1 cellular context compared by ENCODE assay signal in the genomic region with DNA sequence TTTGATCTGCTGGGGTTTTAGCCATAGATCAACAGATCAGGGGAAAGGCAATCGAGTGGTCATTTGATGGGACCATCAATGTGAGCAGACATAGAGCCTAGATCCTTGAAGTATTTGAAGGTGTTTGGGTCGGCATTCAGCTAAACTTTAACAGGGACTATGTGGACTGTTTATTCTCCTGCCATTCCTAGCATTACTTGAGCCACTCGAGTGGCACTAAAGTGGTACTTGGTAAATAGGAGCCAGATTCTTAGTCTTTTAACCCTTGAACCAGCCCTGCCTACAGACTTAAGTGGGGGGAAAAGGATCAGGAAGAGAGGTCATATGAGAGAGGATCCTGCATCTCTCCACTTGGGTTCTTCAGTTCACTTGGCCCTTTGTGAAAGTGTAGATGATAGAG.
TF ChIP-seq lines count a peak whose summit lies in the region.

No MANE protein-coding gene starts in this region.

TF ChIP-seq in IMR-90, 13 proteins besides CTCF, POLR2A, EP300 and RAD21 (continued from another document):
- TF ChIP-seq RFX5 (IDR thresholded peaks at IDR 0.05; ENCODE audit: low read depth, low read length) (no peak), CEBPB (IDR thresholded peaks at IDR 0.05; ENCODE audit: low read depth, low read length) (no peak), USF2 (IDR thresholded peaks at IDR 0.05; ENCODE audit: low read depth, low read length) (no peak), SMC3 (IDR thresholded peaks at IDR 0.05; ENCODE audit: low read depth, low read length) (no peak), NFE2L2 (IDR thresholded peaks at IDR 0.05; ENCODE audit: low read depth, low read length) (no peak), CHD1 (IDR thresholded peaks at IDR 0.05; ENCODE audit: low read depth, low read length) (no peak)
- TF ChIP-seq, protein P1, sequence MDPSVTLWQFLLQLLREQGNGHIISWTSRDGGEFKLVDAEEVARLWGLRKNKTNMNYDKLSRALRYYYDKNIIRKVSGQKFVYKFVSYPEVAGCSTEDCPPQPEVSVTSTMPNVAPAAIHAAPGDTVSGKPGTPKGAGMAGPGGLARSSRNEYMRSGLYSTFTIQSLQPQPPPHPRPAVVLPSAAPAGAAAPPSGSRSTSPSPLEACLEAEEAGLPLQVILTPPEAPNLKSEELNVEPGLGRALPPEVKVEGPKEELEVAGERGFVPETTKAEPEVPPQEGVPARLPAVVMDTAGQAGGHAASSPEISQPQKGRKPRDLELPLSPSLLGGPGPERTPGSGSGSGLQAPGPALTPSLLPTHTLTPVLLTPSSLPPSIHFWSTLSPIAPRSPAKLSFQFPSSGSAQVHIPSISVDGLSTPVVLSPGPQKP (IDR thresholded peaks at IDR 0.05; ENCODE audit: borderline replicate concordance, low read depth, low read length) = no peak
